Comparison of ENCODE assay signal across 8 cellular contexts in the genomic region with DNA sequence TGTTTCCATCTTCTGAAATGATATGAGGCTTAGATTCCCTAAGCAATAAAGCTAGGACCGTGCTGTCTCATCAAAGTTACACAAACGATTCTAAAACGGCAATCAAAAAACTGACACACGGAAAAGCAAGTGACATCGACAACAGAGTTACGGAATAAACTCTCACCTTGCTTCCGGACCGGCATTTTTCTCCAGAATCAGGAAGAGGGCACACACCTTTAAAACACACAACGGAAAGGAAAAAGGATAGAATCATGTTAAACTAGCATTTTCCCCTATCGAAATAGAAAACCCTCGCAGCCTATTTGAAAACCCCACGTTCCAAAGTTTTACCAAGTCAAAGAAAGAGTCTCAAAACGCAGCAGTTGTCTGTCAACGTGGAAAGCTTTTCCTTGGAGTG. TPM values are rescaled to one million over a fixed set of nuclear protein-coding genes. Genes with fewer than 3 reads are reported as not detected.
A peak's percentile ranks its signal among the peaks of the same experiment; 100 is the strongest.
DNase-seq lines count a peak whose midpoint lies in the region; ATAC-seq and TF ChIP-seq lines count a peak whose summit lies in the region.

No MANE protein-coding gene starts in this region.

- H3K27ac ChIP-seq in heart left ventricle (peak overlapping the region; percentile 86 to 97 (median 92)), iPS-18a (ENCODE audit: low read length) (no peak overlapping the region), stomach smooth muscle (ENCODE audit: low read length) (peak overlapping the region; percentile 58)

- peaks cover 16% of the 10 kb centered on the region for H3K27me3 Mint-ChIP-seq in activated CD8-positive, alpha-beta T cell treated with anti-CD3 and anti-CD28 coated beads, Interleukin-2, amount 10 ng/mL, durations not matched to agents 7 days and 5 days (ENCODE audit: low read depth)

- peak overlapping the region; percentile 51 to 100 (median 92) for H3K4me3 ChIP-seq in heart left ventricle
- peak overlapping the region; percentile 93 for H3K4me3 ChIP-seq in iPS-18a (ENCODE audit: low read length)
- H3K4me3 ChIP-seq in stomach smooth muscle (ENCODE audit: low read length in 2 of 2), result peak overlapping the region; percentile 88 to 91

- H3K9me3 ChIP-seq in heart left ventricle (no peaks in the 10 kb centered on the region), iPS-18a (ENCODE audit: control insufficient read depth, low read depth, low read length) (no peaks in the 10 kb centered on the region), stomach smooth muscle (ENCODE audit: control insufficient read depth in 2 of 2, low read length in 2 of 2) (no peaks in the 10 kb centered on the region)

- no peak for TF ChIP-seq CTCF in heart left ventricle (IDR thresholded peaks at IDR 0.05)

- H3K27me3 ChIP-seq in heart left ventricle, result no peaks in the 10 kb centered on the region
- H3K27me3 ChIP-seq in iPS-18a (ENCODE audit: control insufficient read depth, insufficient read depth, low read length), result peaks cover 15% of the 10 kb centered on the region
- H3K27me3 ChIP-seq in stomach smooth muscle (ENCODE audit: control insufficient read depth in 1 of 2, insufficient read depth in 2 of 2, low read length in 2 of 2), result no peaks in the 10 kb centered on the region

- CTCF ChIA-PET in activated CD8-positive, alpha-beta T cell treated with anti-CD3 and anti-CD28 coated beads, Interleukin-2, amount 10 ng/mL, durations not matched to agents 7 days and 5 days (lab: Charles Lee), result no interaction called here

- H3K4me1 Mint-ChIP-seq in activated CD8-positive, alpha-beta T cell treated with anti-CD3 and anti-CD28 coated beads, Interleukin-2, amount 10 ng/mL, durations not matched to agents 7 days and 5 days (ENCODE audit: low read depth), result peaks cover 39% of the 10 kb centered on the region

- H3K9ac ChIP-seq in iPS-18a (ENCODE audit: low read length) (peak overlapping the region; percentile 84), stomach smooth muscle (ENCODE audit: low read length in 2 of 2) (peak overlapping the region; percentile 64 to 71)

- intact Hi-C loops in heart left ventricle (cut with DNase I), result loop anchor here in 6 of 10 donors (5.0 to 10.0 kb wide), 3 partner anchors 55 to 160 kb away; no protein-coding TSS in a partner anchor
- intact Hi-C loops in Right ventricle myocardium superior (cut with DNase I), result no loop called here

- TF ChIP-seq POLR2A in heart left ventricle (IDR thresholded peaks at IDR 0.05), result no peak

- no peak for ATAC-seq in heart left ventricle
- ATAC-seq in Right ventricle myocardium superior (ENCODE audit: poor library complexity), result no peak
- ATAC-seq in activated CD8-positive, alpha-beta T cell treated with anti-CD3 and anti-CD28 coated beads, Interleukin-2, amount 10 ng/mL, durations not matched to agents 7 days and 5 days, result no peak
- no peak for ATAC-seq in HG02678 (IDR thresholded peaks at IDR 0.05; ENCODE audit: unreplicated experiment)

- H3K4me3 Mint-ChIP-seq in activated CD8-positive, alpha-beta T cell treated with anti-CD3 and anti-CD28 coated beads, Interleukin-2, amount 10 ng/mL, durations not matched to agents 7 days and 5 days, result peak overlapping the region; percentile 98

- DNase-seq in heart left ventricle (no peak), Right ventricle myocardium superior (no peak), KG1 (lab: John Stamatoyannopoulos, UW) (no peak), dermis blood vessel endothelial cell (no peak)
- no peak for DNase-seq in activated CD8-positive, alpha-beta T cell treated with anti-CD3 and anti-CD28 coated beads, Interleukin-2, amount 10 ng/mL, durations not matched to agents 7 days and 5 days

- H3K27ac Mint-ChIP-seq in activated CD8-positive, alpha-beta T cell treated with anti-CD3 and anti-CD28 coated beads, Interleukin-2, amount 10 ng/mL, durations not matched to agents 7 days and 5 days, result peak overlapping the region; percentile 92

- POLR2A ChIA-PET in activated CD8-positive, alpha-beta T cell treated with anti-CD3 and anti-CD28 coated beads, Interleukin-2, amount 10 ng/mL, durations not matched to agents 7 days and 5 days (lab: Charles Lee), result interaction anchor here (1.2 to 1.3 kb wide), 3 partner anchors 8 to 416 kb away, joined by 4 read pairs; no protein-coding TSS in a partner anchor

- H3K36me3 Mint-ChIP-seq in activated CD8-positive, alpha-beta T cell treated with anti-CD3 and anti-CD28 coated beads, Interleukin-2, amount 10 ng/mL, durations not matched to agents 7 days and 5 days (ENCODE audit: low read depth), result peaks cover 28% of the 10 kb centered on the region

- H3K9me3 Mint-ChIP-seq in activated CD8-positive, alpha-beta T cell treated with anti-CD3 and anti-CD28 coated beads, Interleukin-2, amount 10 ng/mL, durations not matched to agents 7 days and 5 days (ENCODE audit: insufficient read depth), result no peaks in the 10 kb centered on the region

- H3K36me3 ChIP-seq in heart left ventricle (peaks cover 0 to 41% (median 11%) of the 10 kb centered on the region in 9 donors), iPS-18a (ENCODE audit: control insufficient read depth, low read depth, low read length) (peaks cover 25% of the 10 kb centered on the region), stomach smooth muscle (ENCODE audit: control insufficient read depth in 2 of 2, insufficient read depth in 2 of 2, low read length in 2 of 2) (peaks cover 0 to 3% of the 10 kb centered on the region in 2 donors)

- H3K4me1 ChIP-seq in heart left ventricle (peaks cover 0 to 47% (median 13%) of the 10 kb centered on the region in 12 donors), iPS-18a (ENCODE audit: control insufficient read depth, low read depth, low read length) (peaks cover 10% of the 10 kb centered on the region), stomach smooth muscle (ENCODE audit: control insufficient read depth, insufficient read depth, low read length) (peaks cover 7% of the 10 kb centered on the region)

- WGBS in heart left ventricle, 4 donors, result 0 to 2% (median 1%) methylated on average over 14 of the region's 14 CpGs

RNA-seq across cellular contexts. Expression of gene DLG1, which starts 1.4 kb away (rescaled TPM):
- total RNA-seq in heart left ventricle (100 to 1,000 TPM in 1 of 9 donors, 10 to 100 TPM in 8; 37.1 to 151 (median 63.6) TPM), Right ventricle myocardium superior (40.7 TPM), dermis blood vessel endothelial cell (82.2 and 85.4 TPM in 2 replicates)
- polyA plus RNA-seq in heart left ventricle, result 10 to 100 TPM; 17.4 to 94.3 TPM
- 10 to 100 TPM; 72.2 to 76.6 TPM for total RNA-seq in activated CD8-positive, alpha-beta T cell treated with anti-CD3 and anti-CD28 coated beads, Interleukin-2, amount 10 ng/mL, durations not matched to agents 7 days and 5 days
